Comparison of ENCODE assay signal across 15 cellular contexts in the genomic region with DNA sequence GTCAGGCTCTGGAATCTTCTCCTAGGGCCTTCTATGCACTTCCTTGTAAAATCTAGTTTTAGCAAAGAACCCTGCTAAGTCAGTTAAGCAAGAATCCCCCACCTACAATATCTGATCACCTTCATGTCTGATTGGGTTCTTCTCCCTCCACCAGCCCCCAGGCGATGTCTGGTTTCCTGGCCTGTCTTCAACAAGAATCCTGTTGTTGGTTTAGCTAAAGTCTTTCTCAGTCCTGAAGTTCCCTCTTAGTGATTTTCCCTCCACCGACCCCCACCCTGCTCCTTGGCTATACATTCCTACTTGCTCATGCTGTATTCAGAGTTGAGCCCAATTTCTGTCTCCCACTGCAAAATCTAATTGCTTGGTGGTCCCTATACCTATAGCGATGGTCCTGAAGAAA. TPM values are rescaled to one million over a fixed set of nuclear protein-coding genes. Genes with fewer than 3 reads are reported as not detected.
DNase-seq lines count a peak whose midpoint lies in the region; ATAC-seq, FAIRE-seq and TF ChIP-seq lines count a peak whose summit lies in the region.
"Had no signal": no experiment of that assay in that cellular context is flagged by ENCODE, and none has a peak within 500 bp of the region (broad histone marks: within the 10 kb centered on the region; RNA-seq: fewer than 3 reads in every experiment).

No MANE protein-coding gene starts in this region.

- H3K36me3 ChIP-seq in HUES64 (ENCODE audit: insufficient read depth, low read length), result no peaks in the 10 kb centered on the region
- no peaks in the 10 kb centered on the region for H3K36me3 ChIP-seq in muscle layer of duodenum (ENCODE audit: control insufficient read depth in 1 of 2, insufficient read depth in 2 of 2, low read length in 2 of 2)
- H3K36me3 ChIP-seq: BE2C, vagina had no signal

- no peak for TF ChIP-seq RAD21 in A549 (conservative IDR thresholded peaks at IDR 0.05 in 1 of 2, IDR thresholded peaks at IDR 0.05 in 1 of 2)

- DNase-seq in A549 (ENCODE audit: low read depth in 1 of 2, low spot score in 1 of 2), result no peak
- no peak for DNase-seq in coronary artery (ENCODE audit: low spot score)
- DNase-seq in AG08395 (ENCODE audit: low spot score), result no peak
- DNase-seq in DMS153 treated with DMSO at 0.1 percent for 48 hours (lab: John Stamatoyannopoulos, UW; ENCODE audit: unreplicated experiment), result no peak
- no peak for DNase-seq in HT-29 (ENCODE audit: low spot score)
- no peak for DNase-seq in activated effector memory CD4-positive, alpha-beta T cell treated with Interleukin-2 at 50 U/mL for 16 hours
- DNase-seq: glutamatergic neuron, midbrain, MM.1S, NCI-H345 had no signal

- TF ChIP-seq CTCF in A549 (IDR thresholded peaks at IDR 0.05) (no peak), coronary artery (IDR thresholded peaks at IDR 0.05) (no peak)

- H3K27ac ChIP-seq in A549, result peak overlapping the region; percentile 94
- H3K27ac ChIP-seq in HUES64 (ENCODE audit: low read depth, low read length), result peak overlapping the region; percentile 67
- H3K27ac ChIP-seq in coronary artery, result peak overlapping the region; percentile 18 to 55
- peak overlapping the region; percentile 16 for H3K27ac ChIP-seq in muscle layer of duodenum (ENCODE audit: low read length)

- TF ChIP-seq POLR2A in A549 (IDR thresholded peaks at IDR 0.05; ENCODE audit: low read length), result no peak

- H3K9me3 ChIP-seq in A549, result peaks cover 34% of the 10 kb centered on the region
- H3K9me3 ChIP-seq in HUES64 (ENCODE audit: insufficient read depth, low read depth, low read length), result peaks cover 12% of the 10 kb centered on the region; the same call in 1 of the 2 replicates
- H3K9me3 ChIP-seq in muscle layer of duodenum (ENCODE audit: control insufficient read depth in 1 of 2, low read length in 2 of 2), result peaks cover 6% of the 10 kb centered on the region in 2 donors
- H3K9me3 ChIP-seq: BE2C, vagina had no signal

- no peaks in the 10 kb centered on the region for H3K27me3 ChIP-seq in HUES64 (ENCODE audit: insufficient read depth, low read length)
- no peaks in the 10 kb centered on the region for H3K27me3 ChIP-seq in muscle layer of duodenum (ENCODE audit: low read depth, low read length)
- H3K27me3 ChIP-seq: BE2C, vagina had no signal

- ATAC-seq in A549, result peak in 1 of 2 experiments; percentile 21; a peak in 1 of 6 replicates

- no peak overlapping the region for H3K4me3 ChIP-seq in A549
- H3K4me3 ChIP-seq in HUES64 (ENCODE audit: low read length), result no peak overlapping the region
- no peak overlapping the region for H3K4me3 ChIP-seq in coronary artery
- no peak overlapping the region for H3K4me3 ChIP-seq in muscle layer of duodenum (ENCODE audit: low read depth in 1 of 2, low read length in 2 of 2)

- CTCF ChIA-PET in A549 (lab: Yijun Ruan, JAX), result interaction anchor here (0.7 to 1.2 kb wide), 2 partner anchors 10 kb away, joined by 3 read pairs; no protein-coding TSS in a partner anchor

- peaks cover 21% of the 10 kb centered on the region for H3K4me1 ChIP-seq in A549
- H3K4me1 ChIP-seq in HUES64 (ENCODE audit: insufficient read depth, low read length), result peaks cover 20% of the 10 kb centered on the region
- peaks cover 0 to 3% of the 10 kb centered on the region in 2 donors for H3K4me1 ChIP-seq in muscle layer of duodenum (ENCODE audit: control insufficient read depth in 1 of 2, insufficient read depth in 2 of 2, low read length in 2 of 2)
- H3K4me1 ChIP-seq: BE2C had no signal

- WGBS in A549 (ENCODE audit: missing lambda C conversion rate), result 72% methylated on average over 3 of the region's 3 CpGs
- WGBS in HUES64, result 90% methylated on average over 3 of the region's 3 CpGs

- no peak for FAIRE-seq in A549 (lab: Jason Lieb, UNC)
- FAIRE-seq: small intestine had no signal

- peak overlapping the region; percentile 55 for H3K4me2 ChIP-seq in A549

- no peak for TF ChIP-seq EP300 in A549 (IDR thresholded peaks at IDR 0.05)

- POLR2A ChIA-PET in A549 (lab: Yijun Ruan, JAX), result no interaction called here

- 0 out of 2 replicates have a peak overlapping the region, but pooled peaks have one; percentile 0 for H3K9ac ChIP-seq in HUES64 (ENCODE audit: low read depth, low read length)

TF ChIP-seq in A549, 52 proteins besides CTCF, POLR2A, EP300 and RAD21:
- TF ChIP-seq, protein P1, sequence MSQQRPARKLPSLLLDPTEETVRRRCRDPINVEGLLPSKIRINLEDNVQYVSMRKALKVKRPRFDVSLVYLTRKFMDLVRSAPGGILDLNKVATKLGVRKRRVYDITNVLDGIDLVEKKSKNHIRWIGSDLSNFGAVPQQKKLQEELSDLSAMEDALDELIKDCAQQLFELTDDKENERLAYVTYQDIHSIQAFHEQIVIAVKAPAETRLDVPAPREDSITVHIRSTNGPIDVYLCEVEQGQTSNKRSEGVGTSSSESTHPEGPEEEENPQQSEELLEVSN (IDR thresholded peaks at IDR 0.05; ENCODE audit: borderline replicate concordance, low read depth), result peak; percentile 9; the same call in 1 of the 2 replicates
- TF ChIP-seq ZSCAN20 (CRISPR knock-in tag; IDR thresholded peaks at IDR 0.05), result no peak
- TF ChIP-seq, protein P2, sequence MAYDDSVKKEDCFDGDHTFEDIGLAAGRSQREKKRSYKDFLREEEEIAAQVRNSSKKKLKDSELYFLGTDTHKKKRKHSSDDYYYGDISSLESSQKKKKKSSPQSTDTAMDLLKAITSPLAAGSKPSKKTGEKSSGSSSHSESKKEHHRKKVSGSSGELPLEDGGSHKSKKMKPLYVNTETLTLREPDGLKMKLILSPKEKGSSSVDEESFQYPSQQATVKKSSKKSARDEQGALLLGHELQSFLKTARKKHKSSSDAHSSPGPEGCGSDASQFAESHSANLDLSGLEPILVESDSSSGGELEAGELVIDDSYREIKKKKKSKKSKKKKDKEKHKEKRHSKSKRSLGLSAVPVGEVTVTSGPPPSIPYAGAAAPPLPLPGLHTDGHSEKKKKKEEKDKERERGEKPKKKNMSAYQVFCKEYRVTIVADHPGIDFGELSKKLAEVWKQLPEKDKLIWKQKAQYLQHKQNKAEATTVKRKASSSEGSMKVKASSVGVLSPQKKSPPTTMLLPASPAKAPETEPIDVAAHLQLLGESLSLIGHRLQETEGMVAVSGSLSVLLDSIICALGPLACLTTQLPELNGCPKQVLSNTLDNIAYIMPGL (CRISPR knock-in tag; IDR thresholded peaks at IDR 0.05; ENCODE audit: borderline replicate concordance), result no peak

RNA-seq across cellular contexts. Expression of a gene that starts 35.2 kb away (rescaled TPM):
- polyA plus RNA-seq in A549 (2011; rRNA removed) (6.0 and 6.8 TPM in 2 replicates), A549 (2017; fragmentation: RNase III; extraction: RNeasy Plus Mini Kit Qiagen cat#74134 plus additional on column Dnase treatment) (2.0 to 2.5 TPM (median 2.1 TPM) in 3 replicates)
- polyA plus RNA-seq in A549 (2012; cell fraction: cytosol; rRNA removed), result 1.3 and 1.9 TPM in 2 replicates
- polyA plus RNA-seq in A549 (2012; cell fraction: nucleus; rRNA removed), result 2.0 and 2.5 TPM in 2 replicates
- 2.4 and 2.5 TPM in 2 replicates for polyA minus RNA-seq in A549 (2011; rRNA and poly(A)+ RNA removed)
- 0.25 TPM for polyA plus RNA-seq in HUES64 (2013, experiment 1 of 2)
- 0.44 TPM for polyA plus RNA-seq in HUES64 (2013, experiment 2 of 2)
- 3.3 and 3.4 TPM in 2 replicates for total RNA-seq in HT-29 (2014; rRNA removed; shearing (Covaris generic))

Comparison
In these comparisons a context has a peak if more than half of its experiments do, and no peak if none do; other contexts are left out.
1. H3K27ac ChIP-seq: peak in every context shown above with its lines; median percentile 94 in A549; 67 in HUES64; 36 in coronary artery; 16 in muscle layer of duodenum.